8 cellular contexts compared by ENCODE assay signal in genomic region chr4:76148142-76148849, GRCh38. TPM values are rescaled to one million over a fixed set of nuclear protein-coding genes. Genes with fewer than 3 reads are reported as not detected.
DNase-seq lines count a peak whose midpoint lies in the region; ATAC-seq and TF ChIP-seq lines count a peak whose summit lies in the region.

A gene with protein sequence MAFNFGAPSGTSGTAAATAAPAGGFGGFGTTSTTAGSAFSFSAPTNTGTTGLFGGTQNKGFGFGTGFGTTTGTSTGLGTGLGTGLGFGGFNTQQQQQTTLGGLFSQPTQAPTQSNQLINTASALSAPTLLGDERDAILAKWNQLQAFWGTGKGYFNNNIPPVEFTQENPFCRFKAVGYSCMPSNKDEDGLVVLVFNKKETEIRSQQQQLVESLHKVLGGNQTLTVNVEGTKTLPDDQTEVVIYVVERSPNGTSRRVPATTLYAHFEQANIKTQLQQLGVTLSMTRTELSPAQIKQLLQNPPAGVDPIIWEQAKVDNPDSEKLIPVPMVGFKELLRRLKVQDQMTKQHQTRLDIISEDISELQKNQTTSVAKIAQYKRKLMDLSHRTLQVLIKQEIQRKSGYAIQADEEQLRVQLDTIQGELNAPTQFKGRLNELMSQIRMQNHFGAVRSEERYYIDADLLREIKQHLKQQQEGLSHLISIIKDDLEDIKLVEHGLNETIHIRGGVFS (minus strand): TSS chr4:76148397. CDS start chr4:76148374, 23 bp downstream.

- H3K9me3 ChIP-seq in Panc1 (ENCODE audit: control insufficient read depth, insufficient read depth, low read depth, low read length) (no peaks in the 10 kb centered on the region), esophagus (ENCODE audit: control insufficient read depth in 2 of 2, insufficient read depth in 1 of 2, low read depth in 1 of 2, low read length in 1 of 2) (no peaks in the 10 kb centered on the region), mucosa of stomach (ENCODE audit: control insufficient read depth, low read length) (no peaks in the 10 kb centered on the region)

- peak; percentile 92 for DNase-seq in DMS53 (lab: John Stamatoyannopoulos, UW)
- DNase-seq in KG1 (lab: John Stamatoyannopoulos, UW): peak; percentile 90
- DNase-seq in Panc1 (ENCODE audit: low read depth, low spot score): peak; percentile 82
- peak; percentile 94 for DNase-seq in activated T-cell treated with anti-CD3 and anti-CD28 coated beads, Interleukin-2, amount 50 U/mL, for 4 hours
- DNase-seq in stimulated activated CD8-positive, alpha-beta memory T cell treated with anti-CD3 and anti-CD28 coated beads, Interleukin-7, amount 100 ng/mL, for 1 hour (ENCODE audit: low read depth in 2 of 2): peak; percentile 90 to 91

- no peaks in the 10 kb centered on the region for H3K27me3 Mint-ChIP-seq in activated T-cell treated with anti-CD3 and anti-CD28 coated beads, Interleukin-2, amount 50 U/mL, for 4 hours (ENCODE audit: low read depth)

- POLR2A ChIA-PET in Panc1 (lab: Charles Lee): no interaction called here

- CTCF ChIA-PET in Panc1 (lab: Charles Lee): no interaction called here

- no TSS peak for BruUV-seq in Panc1 (replicated peaks; lab: Mats Ljungman, UMichigan)

- ATAC-seq in GM21723 (IDR thresholded peaks at IDR 0.05; ENCODE audit: unreplicated experiment): peak; percentile 99
- ATAC-seq in Panc1: peak; percentile 97
- peak; percentile 99 for ATAC-seq in activated T-cell treated with anti-CD3 and anti-CD28 coated beads, Interleukin-2, amount 50 U/mL, for 4 hours

- TF ChIP-seq CTCF in Panc1 (IDR thresholded peaks at IDR 0.05): no peak

- peaks cover 5% of the 10 kb centered on the region for H3K36me3 Mint-ChIP-seq in activated T-cell treated with anti-CD3 and anti-CD28 coated beads, Interleukin-2, amount 50 U/mL, for 4 hours (ENCODE audit: insufficient read depth)

- H3K9ac ChIP-seq in mucosa of stomach (ENCODE audit: low read length): peak within 1 kb of the TSS; percentile 91

- no peaks in the 10 kb centered on the region for H3K27me3 ChIP-seq in Panc1 (ENCODE audit: control insufficient read depth, insufficient read depth, low read length)
- H3K27me3 ChIP-seq in esophagus (ENCODE audit: control insufficient read depth in 1 of 2, insufficient read depth in 2 of 2, low read length in 2 of 2): no peaks in the 10 kb centered on the region
- no peaks in the 10 kb centered on the region for H3K27me3 ChIP-seq in mucosa of stomach (ENCODE audit: control insufficient read depth, insufficient read depth, low read length)

- peaks cover 30% of the 10 kb centered on the region for H3K4me1 Mint-ChIP-seq in activated T-cell treated with anti-CD3 and anti-CD28 coated beads, Interleukin-2, amount 50 U/mL, for 4 hours (ENCODE audit: low read depth)

- H3K4me1 ChIP-seq in Panc1 (ENCODE audit: control insufficient read depth, insufficient read depth, low read length): peaks cover 3% of the 10 kb centered on the region; the same call in 1 of the 2 replicates
- H3K4me1 ChIP-seq in esophagus (ENCODE audit: control insufficient read depth in 2 of 2, insufficient read depth in 2 of 2, low read length in 1 of 2): no peaks in the 10 kb centered on the region
- peaks cover 24% of the 10 kb centered on the region for H3K4me1 ChIP-seq in mucosa of stomach (ENCODE audit: control insufficient read depth, insufficient read depth, low read length)

- WGBS in esophagus, 2 donors: 0% methylated on average over 47 of the region's 47 CpGs

- H3K27ac ChIP-seq in Panc1 (ENCODE audit: low read length) (peak within 1 kb of the TSS; percentile 97), esophagus (ENCODE audit: low read depth in 2 of 2, low read length in 1 of 2) (peak within 1 kb of the TSS; percentile 89 to 93)

- peak within 1 kb of the TSS; percentile 95 for H3K4me3 Mint-ChIP-seq in activated T-cell treated with anti-CD3 and anti-CD28 coated beads, Interleukin-2, amount 50 U/mL, for 4 hours

- H3K4me3 ChIP-seq in Panc1 (ENCODE audit: low read depth in 2 of 2, low read length in 2 of 2) (peak within 1 kb of the TSS; percentile 79 to 86), esophagus (ENCODE audit: low read depth in 1 of 2, low read length in 2 of 2) (peak within 1 kb of the TSS; percentile 77 to 83), mucosa of stomach (ENCODE audit: low read length) (peak within 1 kb of the TSS; percentile 98)

- intact Hi-C loops in Panc1 (cut with micrococcal nuclease; ENCODE audit: unreplicated experiment): no loop called here

- in situ Hi-C loops in Panc1 (cut with HindIII; ENCODE audit: low pct_unique_long_range_greater_than_20kb, low sequenced_read_pairs): no loop called here

- H3K36me3 ChIP-seq in Panc1 (ENCODE audit: control insufficient read depth, insufficient read depth, low read length) (peaks cover 8% of the 10 kb centered on the region), esophagus (ENCODE audit: control insufficient read depth in 2 of 2, insufficient read depth in 2 of 2, low read length in 1 of 2) (no peaks in the 10 kb centered on the region), mucosa of stomach (ENCODE audit: control insufficient read depth, insufficient read depth, low read length) (no peaks in the 10 kb centered on the region)

- H3K9me3 Mint-ChIP-seq in activated T-cell treated with anti-CD3 and anti-CD28 coated beads, Interleukin-2, amount 50 U/mL, for 4 hours: no peaks in the 10 kb centered on the region

RNA-seq across cellular contexts. Expression of the gene that starts here (rescaled TPM):
- 32.1 TPM for total RNA-seq in Panc1 (2021; ENCODE audit: unreplicated experiment)
- 15.5 TPM for polyA plus RNA-seq in Panc1 (2012; ENCODE audit: insufficient read length)
- total RNA-seq in activated T-cell treated with anti-CD3 and anti-CD28 coated beads, Interleukin-2, amount 50 U/mL, for 4 hours: 10 to 100 TPM; 57.8 to 59.7 (median 59.3) TPM
- polyA plus RNA-seq in esophagus: 10 to 100 TPM; 18.0 to 18.4 TPM

Comparison
In these comparisons a context has a peak if more than half of its experiments do, and no peak if none do; other contexts are left out.
1. Peak in every context shown above with its lines: DNase-seq, ATAC-seq, H3K4me3 ChIP-seq and H3K27ac ChIP-seq.